8 cellular contexts compared by ENCODE assay signal in the genomic region with DNA sequence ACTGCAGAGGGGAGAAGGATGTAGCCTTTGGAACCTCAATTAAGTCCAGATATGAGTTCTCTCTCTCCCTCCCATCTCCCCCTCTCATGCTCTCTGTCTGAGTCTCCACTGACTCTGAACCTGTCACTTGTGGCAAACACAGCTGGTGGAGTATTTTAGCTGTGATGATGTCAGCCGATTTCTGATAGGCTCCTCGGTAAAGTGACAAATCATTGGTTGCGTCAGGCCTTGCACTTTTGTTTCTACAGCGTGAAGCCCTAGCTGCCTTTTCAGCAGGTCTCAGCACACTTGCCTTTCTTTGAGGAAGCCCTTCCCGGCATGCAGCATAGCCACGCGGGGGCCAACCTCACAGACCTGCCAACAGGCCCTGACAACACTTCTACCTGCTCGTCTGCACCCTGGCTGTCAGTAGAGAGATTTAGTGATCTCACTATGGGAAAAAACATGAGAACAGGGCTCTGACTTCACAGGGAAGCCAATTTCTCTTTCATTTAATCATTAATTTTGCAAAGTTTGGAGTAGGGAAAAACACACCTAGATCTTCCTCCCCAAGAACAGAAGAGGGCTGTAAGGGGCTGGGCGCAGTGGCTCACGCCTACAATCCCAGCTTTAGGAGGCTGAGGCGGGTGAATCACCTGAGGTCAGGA.
A peak's percentile ranks its signal among the peaks of the same experiment; 100 is the strongest.
DNase-seq lines count a peak whose midpoint lies in the region; ATAC-seq lines count a peak whose summit lies in the region.

No MANE protein-coding gene starts in this region.

- DNase-seq in COR-L47 (lab: John Stamatoyannopoulos, UW) (peak; percentile 61), HPDE6-E6E7 (ENCODE audit: extremely low spot score) (peak; percentile 38), SK-N-DZ (ENCODE audit: low spot score) (peak; percentile 45), inferior parietal cortex (ENCODE audit: extremely low spot score) (peak; percentile 82), NCI-H2227 treated with DMSO at 0.1 percent for 48 hours (lab: John Stamatoyannopoulos, UW) (no peak)
- peak; percentile 37 for DNase-seq in activated naive CD8-positive, alpha-beta T cell treated with anti-CD3 and anti-CD28 coated beads, Interleukin-2, amount 50 U/mL, for 16 hours (ENCODE audit: low read depth, low spot score)
- peak; percentile 72 to 74 for DNase-seq in stimulated activated CD4-positive, alpha-beta T cell treated with anti-CD3 and anti-CD28 coated beads, Interleukin-15, amount 100 ng/mL, for 48 hours (ENCODE audit: low read depth in 2 of 2)

- ATAC-seq in GM21367 (IDR thresholded peaks at IDR 0.05; ENCODE audit: unreplicated experiment): peak; percentile 57
